In the genomic region with DNA sequence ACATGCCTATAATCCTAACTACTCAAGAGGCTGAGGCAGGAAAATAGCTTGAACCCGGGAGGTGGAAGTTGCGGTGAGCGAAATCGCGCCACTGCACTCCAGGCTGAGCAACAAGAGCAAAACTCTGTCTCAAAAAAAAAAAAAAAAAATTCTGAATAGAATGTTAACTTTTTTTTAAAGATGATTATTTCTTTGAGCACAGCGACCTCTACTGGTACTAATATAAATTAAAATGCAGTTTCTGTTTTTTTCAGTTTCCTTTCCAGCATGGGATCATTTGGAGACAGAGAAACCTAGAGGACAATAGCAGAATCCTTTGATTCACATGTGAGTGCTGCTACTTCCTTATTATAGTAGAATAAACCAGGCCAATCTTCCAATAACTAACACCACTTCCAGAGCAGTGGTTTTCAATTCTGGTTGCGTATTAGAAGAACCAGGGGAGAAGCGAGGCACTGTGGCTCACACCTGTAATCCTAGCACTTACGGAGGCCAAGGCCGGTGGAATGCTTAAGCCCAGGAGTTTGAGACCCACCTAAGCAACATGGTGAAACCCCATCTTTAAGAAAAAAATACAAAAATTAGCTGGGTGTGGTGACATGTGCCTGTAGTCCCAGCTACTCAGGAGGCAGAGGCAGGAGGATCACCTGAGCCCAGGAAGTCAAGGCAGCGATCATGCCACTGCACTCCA, we compare ENCODE assay signal across 8 cellular contexts. TPM values are rescaled to one million over a fixed set of nuclear protein-coding genes. Genes with fewer than 3 reads are reported as not detected.
A peak's percentile ranks its signal among the peaks of the same experiment; 100 is the strongest.
DNase-seq lines count a peak whose midpoint lies in the region; ATAC-seq, FAIRE-seq and TF ChIP-seq lines count a peak whose summit lies in the region.

No MANE protein-coding gene starts in this region.

- H3K27ac ChIP-seq in K562 (ENCODE audit: extremely low read depth, low read depth, low read length), result no peak overlapping the region

- peaks cover 4% of the 10 kb centered on the region; the same call in 1 of the 2 replicates for H3K9me3 ChIP-seq in K562 (replicated peaks; ENCODE audit: control insufficient read depth, insufficient read depth, low read depth, low read length)

- DNase-seq in Right ventricle myocardium superior (no peak), Right ventricle myocardium inferior (ENCODE audit: missing footprints) (no peak), NCI-H446 treated with DMSO at 0.1 percent for 48 hours (lab: John Stamatoyannopoulos, UW) (peak; percentile 46), K562 (ENCODE audit: extremely low read depth in 1 of 4, low spot score in 3 of 4) (peak in 3 of 4 experiments; percentile 23 to 38 (median 37)), inferior parietal cortex (ENCODE audit: extremely low spot score) (peak; percentile 71), stromal cell of bone marrow (ENCODE audit: low read depth) (peak; percentile 35), NCI-H1436 treated with DMSO at 0.1 percent for 48 hours (lab: John Stamatoyannopoulos, UW) (no peak)

- peaks cover 70% of the 10 kb centered on the region for H3K36me3 ChIP-seq in K562 (ENCODE audit: control insufficient read depth, insufficient read depth, low read length)

- WGBS in K562 (ENCODE audit: insufficient coverage, low coverage, missing lambda C conversion rate), result 76% methylated on average over 11 of the region's 11 CpGs

- in situ Hi-C loops in K562 (cut with MboI), result loop anchor here (10.0 to 25.0 kb wide), 2 partner anchors 416 to 754 kb away; no protein-coding TSS in a partner anchor

- intact Hi-C loops in Right ventricle myocardium superior (cut with DNase I) (loop anchor here (5.0 kb wide), 1 partner anchor 164 kb away; no protein-coding TSS in a partner anchor), Right ventricle myocardium inferior (cut with DNase I) (loop anchor here (5.0 to 10.0 kb wide), 2 partner anchors 204 to 426 kb away; no protein-coding TSS in a partner anchor), K562 (cut with micrococcal nuclease) (loop anchor here (1.0 to 10.0 kb wide), 4 partner anchors 160 to 484 kb away; no protein-coding TSS in a partner anchor)

- BruUV-seq in K562 (replicated peaks; lab: Mats Ljungman, UMichigan), result no TSS peak

- no peak overlapping the region for H3K4me3 ChIP-seq in K562

- no peaks in the 10 kb centered on the region for H3K4me1 ChIP-seq in K562 (replicated peaks in 1 of 2; ENCODE audit: control insufficient read depth in 2 of 2, insufficient read depth in 2 of 2, low read length in 2 of 2)

- H3K4me2 ChIP-seq in K562 (ENCODE audit: insufficient read depth, low read length), result no peak overlapping the region

- CTCF ChIA-PET in K562 (lab: Yijun Ruan, JAX; ENCODE audit: low intra/inter-chr PET ratio), result interaction anchor here (0.6 to 1.8 kb wide), 8 partner anchors 9 to 978 kb away, joined by 3 to 10 read pairs (median 4); no protein-coding TSS in a partner anchor

- TF ChIP-seq EP300 in K562 (IDR thresholded peaks at IDR 0.05; ENCODE audit: low read length), result no peak

- POLR2A ChIA-PET in K562 (lab: Yijun Ruan, JAX), result interaction anchor here (0.6 to 3.9 kb wide), 7 partner anchors 9 to 207 kb away, joined by 3 to 30 read pairs (median 5); partner anchors contain the start of gene SRSF7

- H2AFZ ChIP-seq in K562 (ENCODE audit: low read depth, low read length), result no peak overlapping the region

- H3K27me3 ChIP-seq in K562 (ENCODE audit: control insufficient read depth in 2 of 2, insufficient read depth in 2 of 2, low read length in 2 of 2), result no peaks in the 10 kb centered on the region

- H3K79me2 ChIP-seq in K562 (ENCODE audit: control insufficient read depth, insufficient read depth, low read length), result peaks cover 19% of the 10 kb centered on the region

- TF ChIP-seq RAD21 in K562 (CRISPR knock-in tag; conservative IDR thresholded peaks at IDR 0.05 in 1 of 2, IDR thresholded peaks at IDR 0.05 in 1 of 2), result peak; percentile 61 to 65

- H3K9ac ChIP-seq in K562 (ENCODE audit: insufficient read depth in 1 of 2, low read depth in 2 of 2, low read length in 2 of 2), result no peak overlapping the region

- peak; percentile 9 for ATAC-seq in Right ventricle myocardium superior (ENCODE audit: poor library complexity)
- ATAC-seq in Right ventricle myocardium inferior, result no peak
- ATAC-seq in K562, result peak; percentile 18; the same call in 2 of the 3 replicates
- no peak for ATAC-seq in GM19397 (IDR thresholded peaks at IDR 0.05; ENCODE audit: unreplicated experiment)

- FAIRE-seq in K562 (lab: Jason Lieb, UNC), result peak; percentile 26

- H3K9me1 ChIP-seq in K562 (ENCODE audit: control insufficient read depth, insufficient read depth, low read length), result no peaks in the 10 kb centered on the region

- H4K20me1 ChIP-seq in K562 (replicated peaks; ENCODE audit: control insufficient read depth, insufficient read depth, low read length), result peaks cover under 1% of the 10 kb centered on the region

- TF ChIP-seq POLR2A in K562 (conservative IDR thresholded peaks at IDR 0.05), result no peak

- peak; percentile 40 to 73 (median 40); a peak in 4 of 6 replicates for TF ChIP-seq CTCF in K562 (IDR thresholded peaks at IDR 0.05 in 2 of 3, conservative IDR thresholded peaks at IDR 0.05 in 1 of 3; ENCODE audit: insufficient read depth in 2 of 3, low read depth in 1 of 3, low read length in 3 of 3)

TF ChIP-seq in K562, 482 proteins besides CTCF, POLR2A, EP300 and RAD21 (continues in another document):
- no peak for TF ChIP-seq ZNF668 (CRISPR knock-in tag; IDR thresholded peaks at IDR 0.05)
- TF ChIP-seq RBFOX2 (IDR thresholded peaks at IDR 0.05; ENCODE audit: low read depth, low read length), result peak; percentile 14
- TF ChIP-seq ZNF347 (CRISPR knock-in tag; IDR thresholded peaks at IDR 0.05; ENCODE audit: low read depth), result no peak
- TF ChIP-seq POLR2G (IDR thresholded peaks at IDR 0.05; ENCODE audit: low read depth, low read length), result 0 out of 2 replicates have a peak, but pooled peaks have one; percentile 12
- TF ChIP-seq, protein P1, sequence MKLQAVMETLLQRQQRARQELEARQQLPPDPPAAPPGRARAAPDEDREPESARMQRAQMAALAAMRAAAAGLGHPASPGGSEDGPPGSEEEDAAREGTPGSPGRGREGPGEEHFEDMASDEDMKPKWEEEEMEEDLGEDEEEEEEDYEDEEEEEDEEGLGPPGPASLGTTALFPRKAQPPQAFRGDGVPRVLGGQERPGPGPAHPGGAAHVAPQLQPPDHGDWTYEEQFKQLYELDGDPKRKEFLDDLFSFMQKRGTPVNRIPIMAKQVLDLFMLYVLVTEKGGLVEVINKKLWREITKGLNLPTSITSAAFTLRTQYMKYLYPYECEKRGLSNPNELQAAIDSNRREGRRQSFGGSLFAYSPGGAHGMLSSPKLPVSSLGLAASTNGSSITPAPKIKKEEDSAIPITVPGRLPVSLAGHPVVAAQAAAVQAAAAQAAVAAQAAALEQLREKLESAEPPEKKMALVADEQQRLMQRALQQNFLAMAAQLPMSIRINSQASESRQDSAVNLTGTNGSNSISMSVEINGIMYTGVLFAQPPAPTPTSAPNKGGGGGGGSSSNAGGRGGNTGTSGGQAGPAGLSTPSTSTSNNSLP (IDR thresholded peaks at IDR 0.05; ENCODE audit: borderline replicate concordance, low read depth, low read length), result 0 out of 2 replicates have a peak, but pooled peaks have one; percentile 32
- TF ChIP-seq FOXK2 (conservative IDR thresholded peaks at IDR 0.05 in 1 of 2, IDR thresholded peaks at IDR 0.05 in 1 of 2; ENCODE audit: low read depth in 2 of 2), result no peak
- peak; percentile 94 for TF ChIP-seq ZNF384 (IDR thresholded peaks at IDR 0.05; ENCODE audit: low read depth, low read length)

RNA-seq across cellular contexts. Expression of gene SRSF7, which starts 10.2 kb away (rescaled TPM):
- total RNA-seq in Right ventricle myocardium superior (45.9 TPM), Right ventricle myocardium inferior (49.7 TPM), K562 (2014; rRNA removed) (219 and 241 TPM in 2 replicates), K562 (2014; rRNA removed; fragmentation: Illumina TruSeq; extraction: Trizol) (336 and 371 TPM in 2 replicates), K562 (2015; rRNA removed; fragmentation: Illumina TruSeq; extraction: Trizol) (393 and 420 TPM in 2 replicates), K562 (2021) (293 and 315 TPM in 2 replicates)
- total RNA-seq in K562 (2011; cell fraction: chromatin; rRNA removed; ENCODE audit: low replicate concordance), result 208 and 463 TPM in 2 replicates
- total RNA-seq in K562 (2011; cell fraction: nucleolus; rRNA removed), result 149 and 153 TPM in 2 replicates
- total RNA-seq in K562 (2011; cell fraction: nucleoplasm; rRNA removed), result 214 TPM in 2 replicates
- polyA plus RNA-seq in K562 (2011; rRNA removed) (519 and 726 TPM in 2 replicates), K562 (2014; fragmentation: Illumina TruSeq; extraction: Trizol) (316 and 323 TPM in 2 replicates), K562 (2014; fragmentation: Nextera tagmentation; extraction: Ambion mirVana) (100 to 1,000 TPM; 696 to 706 TPM), K562 (2014; rRNA removed) (375 and 380 TPM in 2 replicates)
- 154 and 268 TPM in 2 replicates for polyA plus RNA-seq in K562 (2011; cell fraction: cytosol; rRNA removed)
- polyA plus RNA-seq in K562 (2011; cell fraction: nucleus; rRNA removed), result 495 and 660 TPM in 2 replicates
- polyA plus RNA-seq in K562 (2012), result 248 and 386 TPM in 2 replicates
- 547 and 760 TPM in 2 replicates for polyA minus RNA-seq in K562 (2011; rRNA and poly(A)+ RNA removed)
- 130 and 176 TPM in 2 replicates for polyA minus RNA-seq in K562 (2011; cell fraction: cytosol; rRNA and poly(A)+ RNA removed)
- polyA minus RNA-seq in K562 (2011; cell fraction: nucleus; rRNA and poly(A)+ RNA removed), result 174 and 299 TPM in 2 replicates

RNA-seq across cellular contexts. Expression of gene GEMIN6, which starts 37.0 kb away (rescaled TPM):
- total RNA-seq in Right ventricle myocardium superior, result 4.9 TPM
- total RNA-seq in Right ventricle myocardium inferior, result 6.1 TPM
- 5.5 and 7.4 TPM in 2 replicates for total RNA-seq in K562 (2011; cell fraction: chromatin; rRNA removed; ENCODE audit: low replicate concordance)
- 3.2 TPM in 2 replicates for total RNA-seq in K562 (2011; cell fraction: nucleolus; rRNA removed)
- total RNA-seq in K562 (2011; cell fraction: nucleoplasm; rRNA removed), result 4.1 and 8.1 TPM in 2 replicates
- 12.3 and 18.3 TPM in 2 replicates for total RNA-seq in K562 (2014; rRNA removed)
- total RNA-seq in K562 (2014; rRNA removed; fragmentation: Illumina TruSeq; extraction: Trizol), result 31.6 and 32.4 TPM in 2 replicates
- 20.3 and 21.8 TPM in 2 replicates for total RNA-seq in K562 (2015; rRNA removed; fragmentation: Illumina TruSeq; extraction: Trizol)
- total RNA-seq in K562 (2021), result 15.9 and 19.3 TPM in 2 replicates
- polyA plus RNA-seq in K562 (2011; rRNA removed), result 18.0 and 28.4 TPM in 2 replicates
- 6.1 and 10.2 TPM in 2 replicates for polyA plus RNA-seq in K562 (2011; cell fraction: cytosol; rRNA removed)
- 3.8 and 6.4 TPM in 2 replicates for polyA plus RNA-seq in K562 (2011; cell fraction: nucleus; rRNA removed)
- polyA plus RNA-seq in K562 (2012), result 6.1 and 13.3 TPM in 2 replicates
- 12.0 and 12.5 TPM in 2 replicates for polyA plus RNA-seq in K562 (2014; fragmentation: Illumina TruSeq; extraction: Trizol)
- 10 to 100 TPM; 48.5 to 58.6 TPM for polyA plus RNA-seq in K562 (2014; fragmentation: Nextera tagmentation; extraction: Ambion mirVana)
- 14.5 and 17.4 TPM in 2 replicates for polyA plus RNA-seq in K562 (2014; rRNA removed)
- polyA minus RNA-seq in K562 (2011; rRNA and poly(A)+ RNA removed), result 9.7 and 11.4 TPM in 2 replicates
- 4.4 and 6.8 TPM in 2 replicates for polyA minus RNA-seq in K562 (2011; cell fraction: cytosol; rRNA and poly(A)+ RNA removed)
- 0.81 and 2.4 TPM in 2 replicates for polyA minus RNA-seq in K562 (2011; cell fraction: nucleus; rRNA and poly(A)+ RNA removed)

Comparison
In these comparisons a context has a peak if more than half of its experiments do, and no peak if none do; other contexts are left out.
1. ATAC-seq: peak in Right ventricle myocardium superior (single experiment) and K562 (single experiment); none in Right ventricle myocardium inferior (single experiment) and GM19397 (single experiment).
2. DNase-seq: peak in NCI-H446 treated with DMSO at 0.1 percent for 48 hours (single experiment), K562 (3 of 4), inferior parietal cortex (single experiment) and stromal cell of bone marrow (single experiment); none in Right ventricle myocardium superior (single experiment), Right ventricle myocardium inferior (single experiment) and NCI-H1436 treated with DMSO at 0.1 percent for 48 hours (single experiment).